ENCODE assay signal across 17 cellular contexts in genomic region chr1:211493865-211494653, GRCh38. TPM values are rescaled to one million over a fixed set of nuclear protein-coding genes. Genes with fewer than 3 reads are reported as not detected.
A peak's percentile ranks its signal among the peaks of the same experiment; 100 is the strongest.
DNase-seq lines count a peak whose midpoint lies in the region; ATAC-seq and TF ChIP-seq lines count a peak whose summit lies in the region.
"Had no signal": no experiment of that assay in that cellular context is flagged by ENCODE, and none has a peak within 500 bp of the region (broad histone marks: within the 10 kb centered on the region; RNA-seq: fewer than 3 reads in every experiment).

No MANE protein-coding gene starts in this region.

- no peak overlapping the region for H3K4me3 ChIP-seq in right cardiac atrium (ENCODE audit: low read length)
- no peak overlapping the region for H3K4me3 ChIP-seq in SJCRH30
- H3K4me3 ChIP-seq in A673 (ENCODE audit: low read depth, low read length, poor library complexity, severe bottlenecking), result no peak overlapping the region
- H3K4me3 ChIP-seq: K562 had no signal

- H3K27ac ChIP-seq in right cardiac atrium (ENCODE audit: low read length) (no peak overlapping the region), SJCRH30 (no peak overlapping the region), A673 (ENCODE audit: low read depth, low read length, poor library complexity, severe bottlenecking) (no peak overlapping the region)

- peaks cover 10 to 11% of the 10 kb centered on the region in 2 donors for H3K27me3 Mint-ChIP-seq in stimulated activated naive B cell treated with anti-CD40 and anti-IgM and Interleukin-4, amounts not matched to agents 10 μg/mL and 1 μg/mL and 100 μg/mL, for 72 hours

- no peak overlapping the region for H3K4me3 Mint-ChIP-seq in stimulated activated naive B cell treated with anti-CD40 and anti-IgM and Interleukin-4, amounts not matched to agents 10 μg/mL and 1 μg/mL and 100 μg/mL, for 72 hours
- H3K4me3 Mint-ChIP-seq: HFFc6 had no signal

- TF ChIP-seq CTCF in A673 (conservative IDR thresholded peaks at IDR 0.05; ENCODE audit: low read depth, low read length), result no peak

- peaks cover 2% of the 10 kb centered on the region for H3K4me1 ChIP-seq in right cardiac atrium (ENCODE audit: control insufficient read depth, insufficient read depth, low read length)
- H3K4me1 ChIP-seq in SJCRH30, result peaks cover 10% of the 10 kb centered on the region; the same call in 1 of the 2 replicates
- no peaks in the 10 kb centered on the region for H3K4me1 ChIP-seq in A673 (ENCODE audit: insufficient read depth, low read length, poor library complexity, severe bottlenecking)

- H3K27me3 ChIP-seq in right cardiac atrium (ENCODE audit: control insufficient read depth, insufficient read depth) (no peaks in the 10 kb centered on the region), SJCRH30 (peaks cover 2% of the 10 kb centered on the region; the same call in 1 of the 2 replicates), A673 (replicated peaks; ENCODE audit: insufficient read depth, low read depth, low read length, poor library complexity) (no peaks in the 10 kb centered on the region)

- 55% methylated on average over 19 of the region's 19 CpGs for WGBS in right cardiac atrium

- CTCF ChIA-PET in A673 (lab: Charles Lee), result no interaction called here

- H3K27ac Mint-ChIP-seq in stimulated activated naive B cell treated with anti-CD40 and anti-IgM and Interleukin-4, amounts not matched to agents 10 μg/mL and 1 μg/mL and 100 μg/mL, for 72 hours, result no peak overlapping the region
- H3K27ac Mint-ChIP-seq: HFFc6 had no signal

- H3K9me3 Mint-ChIP-seq in stimulated activated naive B cell treated with anti-CD40 and anti-IgM and Interleukin-4, amounts not matched to agents 10 μg/mL and 1 μg/mL and 100 μg/mL, for 72 hours, result no peaks in the 10 kb centered on the region
- H3K9me3 Mint-ChIP-seq: HFFc6 had no signal

- DNase-seq in right cardiac atrium, result no peak
- DNase-seq in left ventricle myocardium superior, result no peak
- DNase-seq in SJCRH30, result peak; percentile 41 to 49
- peak; percentile 38 for DNase-seq in posterior vena cava (ENCODE audit: low spot score)
- no peak for DNase-seq in A673 (ENCODE audit: low spot score)
- DNase-seq in stimulated activated naive B cell treated with anti-CD40 and anti-IgM and Interleukin-4, amounts not matched to agents 10 μg/mL and 1 μg/mL and 100 μg/mL, for 72 hours, result no peak
- no peak for DNase-seq in SW480 (ENCODE audit: low spot score)
- DNase-seq: ACHN, AML-193, COR-L47, DMS53, HFFc6, NCI-H187, NCI-H2171, SHP77 treated with DMSO at 0.1 percent for 48 hours had no signal

- POLR2A ChIA-PET in A673 (lab: Charles Lee; ENCODE audit: low non-redundant PET), result no interaction called here

- no TSS peak for BruUV-seq in A673 (replicated peaks; lab: Mats Ljungman, UMichigan)

- intact Hi-C loops in right cardiac atrium (cut with DNase I), result no loop called here
- intact Hi-C loops in left ventricle myocardium superior (cut with micrococcal nuclease), result no loop called here
- intact Hi-C loops in posterior vena cava (cut with DNase I), result no loop called here
- intact Hi-C loops in A673 (cut with micrococcal nuclease; ENCODE audit: unreplicated experiment), result no loop called here

- H3K36me3 ChIP-seq in SJCRH30 (no peaks in the 10 kb centered on the region), A673 (ENCODE audit: insufficient read depth, low read length, poor library complexity, severe bottlenecking) (no peaks in the 10 kb centered on the region)

- ATAC-seq in right cardiac atrium (peak; percentile 34 to 36), left ventricle myocardium superior (no peak)
- no peak for ATAC-seq in stimulated activated naive B cell treated with anti-CD40 and anti-IgM and Interleukin-4, amounts not matched to agents 10 μg/mL and 1 μg/mL and 100 μg/mL, for 72 hours (replicated peaks)
- ATAC-seq: K562 had no signal

- H3K36me3 Mint-ChIP-seq in stimulated activated naive B cell treated with anti-CD40 and anti-IgM and Interleukin-4, amounts not matched to agents 10 μg/mL and 1 μg/mL and 100 μg/mL, for 72 hours, result no peaks in the 10 kb centered on the region

- H3K4me1 Mint-ChIP-seq in stimulated activated naive B cell treated with anti-CD40 and anti-IgM and Interleukin-4, amounts not matched to agents 10 μg/mL and 1 μg/mL and 100 μg/mL, for 72 hours, result peaks cover 7 to 8% of the 10 kb centered on the region in 2 donors

- H3K9me3 ChIP-seq in right cardiac atrium (ENCODE audit: control insufficient read depth, low read length) (no peaks in the 10 kb centered on the region), SJCRH30 (replicated peaks) (no peaks in the 10 kb centered on the region), A673 (ENCODE audit: low read depth, low read length, poor library complexity, severe bottlenecking) (no peaks in the 10 kb centered on the region)

RNA-seq across cellular contexts. Expression of gene RD3, which starts 2.1 kb away (rescaled TPM):
- total RNA-seq in right cardiac atrium, result under 1 TPM in 1 of 4 donors, not detected in 3; 0.09 TPM
- polyA plus RNA-seq in right cardiac atrium, result 0.05 TPM
- total RNA-seq in left ventricle myocardium superior, result not detected
- 0.28 and 0.51 TPM in 2 replicates for total RNA-seq in SJCRH30 (2014; rRNA removed; shearing (Covaris generic))
- total RNA-seq in posterior vena cava, result under 1 TPM; 0.10 to 0.69 TPM
- total RNA-seq in A673 (2021), result not detected in 2 replicates
- total RNA-seq: HFFc6, K562, NCI-H460 had no signal
- polyA plus RNA-seq: K562 had no signal

Comparison
In these comparisons a context has a peak if more than half of its experiments do, and no peak if none do; other contexts are left out.
1. ATAC-seq: peak in right cardiac atrium (2 of 2); none in left ventricle myocardium superior (single experiment) and stimulated activated naive B cell treated with anti-CD40 and anti-IgM and Interleukin-4, amounts not matched to agents 10 μg/mL and 1 μg/mL and 100 μg/mL, for 72 hours (0 of 2).
2. DNase-seq: peak in SJCRH30 (2 of 2) and posterior vena cava (single experiment); none in right cardiac atrium (0 of 3), left ventricle myocardium superior (single experiment), A673 (single experiment), stimulated activated naive B cell treated with anti-CD40 and anti-IgM and Interleukin-4, amounts not matched to agents 10 μg/mL and 1 μg/mL and 100 μg/mL, for 72 hours (single experiment) and SW480 (single experiment).